In the genomic region with DNA sequence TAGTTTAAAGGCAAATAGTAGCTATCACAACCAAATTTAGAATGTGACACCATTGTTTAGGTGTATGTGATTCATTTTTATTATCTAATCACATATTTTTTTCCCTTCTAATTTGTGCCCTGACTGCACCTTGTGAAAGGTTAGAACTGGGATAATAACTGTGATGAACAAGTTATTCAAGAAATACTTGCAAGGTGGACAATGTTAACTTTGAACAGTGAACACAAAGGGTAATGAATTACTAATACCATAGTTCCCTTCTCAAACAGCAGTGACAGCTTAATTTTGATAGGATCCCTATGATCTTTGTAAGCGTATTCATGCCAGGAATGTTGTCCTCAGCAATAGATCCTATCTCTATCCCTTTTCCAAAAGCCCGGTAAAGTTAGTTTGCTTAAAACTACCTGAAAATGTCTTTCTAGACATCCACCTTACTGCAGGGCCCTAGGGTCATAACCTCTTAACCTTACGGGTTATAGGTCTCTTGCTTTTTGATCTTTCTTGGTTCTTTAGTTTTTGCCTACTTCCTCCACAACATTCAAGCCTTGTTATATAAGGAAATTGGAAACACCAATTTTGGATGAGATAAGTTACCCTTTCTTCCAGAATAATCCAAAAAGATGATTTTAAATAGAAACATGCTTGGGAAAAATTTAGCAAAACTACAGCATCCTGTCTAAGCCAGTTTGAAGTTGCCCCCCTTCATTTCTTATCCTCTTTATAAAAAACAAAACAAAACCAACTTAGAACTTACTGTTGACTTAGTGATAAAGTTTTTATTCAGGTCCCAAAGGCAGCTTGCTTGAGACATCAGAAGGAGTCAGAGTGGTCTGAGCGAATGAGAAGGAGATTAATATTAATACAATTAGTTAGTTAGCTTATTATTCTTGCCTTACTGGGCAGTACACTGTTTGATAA, we compare ENCODE assay signal across 27 cellular contexts.
DNase-seq lines count a peak whose midpoint lies in the region; ATAC-seq, FAIRE-seq and TF ChIP-seq lines count a peak whose summit lies in the region.
"Had no signal": no experiment of that assay in that cellular context is flagged by ENCODE, and none has a peak within 500 bp of the region (broad histone marks: within the 10 kb centered on the region; RNA-seq: fewer than 3 reads in every experiment).

No MANE protein-coding gene starts in this region.

- no peak overlapping the region for H3K4me3 Mint-ChIP-seq in activated T-cell treated with anti-CD3 and anti-CD28 coated beads, Interleukin-2, amount 50 U/mL, for 24 hours
- H3K4me3 Mint-ChIP-seq: natural killer cell treated with Interleukin-12 subunit alpha and Interleukin-12 subunit beta and Interleukin-15 and Interleukin-18, amount 100 ng/mL, for 72 hours had no signal

- no peaks in the 10 kb centered on the region for H3K4me1 Mint-ChIP-seq in activated T-cell treated with anti-CD3 and anti-CD28 coated beads, Interleukin-2, amount 50 U/mL, for 24 hours (ENCODE audit: low read depth)

- H3K27me3 ChIP-seq in ascending aorta (no peaks in the 10 kb centered on the region), thoracic aorta (replicated peaks; ENCODE audit: insufficient read depth) (no peaks in the 10 kb centered on the region)
- H3K27me3 ChIP-seq: dorsolateral prefrontal cortex, Peyer's patch had no signal

- peak; percentile 41 for FAIRE-seq in GM18507 (lab: Jason Lieb, UNC)
- peak; percentile 45 for FAIRE-seq in islet of Langerhans (lab: Jason Lieb, UNC)
- FAIRE-seq: GM12878 had no signal

- H3K27ac ChIP-seq in ascending aorta (peak overlapping the region; percentile 73 to 86), thoracic aorta (peak overlapping the region; percentile 81 to 88)
- H3K27ac ChIP-seq: HL-60, Peyer's patch had no signal

- H3K36me3 Mint-ChIP-seq in activated T-cell treated with anti-CD3 and anti-CD28 coated beads, Interleukin-2, amount 50 U/mL, for 24 hours (ENCODE audit: low read depth) = no peaks in the 10 kb centered on the region
- H3K36me3 Mint-ChIP-seq: natural killer cell treated with Interleukin-12 subunit alpha and Interleukin-12 subunit beta and Interleukin-15 and Interleukin-18, amount 100 ng/mL, for 72 hours had no signal

- H3K27me3 Mint-ChIP-seq in activated T-cell treated with anti-CD3 and anti-CD28 coated beads, Interleukin-2, amount 50 U/mL, for 24 hours = no peaks in the 10 kb centered on the region
- H3K27me3 Mint-ChIP-seq: natural killer cell treated with Interleukin-12 subunit alpha and Interleukin-12 subunit beta and Interleukin-15 and Interleukin-18, amount 100 ng/mL, for 72 hours had no signal

- H3K36me3 ChIP-seq in ascending aorta (no peaks in the 10 kb centered on the region), thoracic aorta (no peaks in the 10 kb centered on the region)
- H3K36me3 ChIP-seq: Peyer's patch had no signal

- H3K9me3 ChIP-seq in ascending aorta = no peaks in the 10 kb centered on the region
- H3K9me3 ChIP-seq in thoracic aorta = no peaks in the 10 kb centered on the region
- H3K9me3 ChIP-seq: Peyer's patch had no signal

- peak overlapping the region in 1 of 2 donors; percentile 46 for H3K4me3 ChIP-seq in ascending aorta
- peak overlapping the region; percentile 47 for H3K4me3 ChIP-seq in thoracic aorta
- H3K4me3 ChIP-seq: dorsolateral prefrontal cortex, GM12878, Peyer's patch had no signal

- intact Hi-C loops in ascending aorta (cut with DNase I) = loop anchor here (2.0 to 5.0 kb wide), 4 partner anchors 61 to 297 kb away; no protein-coding TSS in a partner anchor

- peaks cover 4 to 25% of the 10 kb centered on the region in 2 donors for H3K4me1 ChIP-seq in ascending aorta
- H3K4me1 ChIP-seq in thoracic aorta (ENCODE audit: control insufficient read depth in 1 of 2, low read depth in 2 of 2) = peaks cover 17 to 57% of the 10 kb centered on the region in 2 donors
- H3K4me1 ChIP-seq: Peyer's patch had no signal

- TF ChIP-seq CTCF in ascending aorta (IDR thresholded peaks at IDR 0.05) (no peak), thoracic aorta (IDR thresholded peaks at IDR 0.05) (no peak)

- H3K9me3 Mint-ChIP-seq in activated T-cell treated with anti-CD3 and anti-CD28 coated beads, Interleukin-2, amount 50 U/mL, for 24 hours = no peaks in the 10 kb centered on the region
- H3K9me3 Mint-ChIP-seq: natural killer cell treated with Interleukin-12 subunit alpha and Interleukin-12 subunit beta and Interleukin-15 and Interleukin-18, amount 100 ng/mL, for 72 hours had no signal

- DNase-seq in GM18507 (ENCODE audit: extremely low spot score, insufficient read length, low read depth) (no peak), ascending aorta (ENCODE audit: low spot score in 2 of 2) (no peak), thoracic aorta (ENCODE audit: low spot score) (no peak), dedifferentiated amniotic fluid mesenchymal stem cell (ENCODE audit: extremely low spot score) (no peak)
- no peak for DNase-seq in activated T-cell treated with anti-CD3 and anti-CD28 coated beads, Interleukin-2, amount 50 U/mL, for 24 hours
- DNase-seq: activated CD4-positive, alpha-beta T cell treated with anti-CD3 and anti-CD28 coated beads for 4 hours; activated naive CD4-positive, alpha-beta T cell treated with Interleukin-2 at 50 U/mL for 16 hours; activated T-cell treated with anti-CD3 and anti-CD28 coated beads, Interleukin-2, amount 50 U/mL, for 48 hours; amniotic stem cell; C1 segment of cervical spinal cord; Calu3; caudate nucleus; DND-41; dorsolateral prefrontal cortex; head of caudate nucleus; left colon; NCI-H187 treated with DMSO at 0.1 percent for 48 hours; NCI-H524 treated with DMSO at 0.1 percent for 48 hours; NK-92 treated with Interleukin-12 subunit alpha and Interleukin-12 subunit beta, amount 100 ng/mL, for 24 hours; Peyer's patch; T-helper 2 cell had no signal

- H3K27ac Mint-ChIP-seq in activated T-cell treated with anti-CD3 and anti-CD28 coated beads, Interleukin-2, amount 50 U/mL, for 24 hours = no peak overlapping the region
- H3K27ac Mint-ChIP-seq: natural killer cell treated with Interleukin-12 subunit alpha and Interleukin-12 subunit beta and Interleukin-15 and Interleukin-18, amount 100 ng/mL, for 72 hours had no signal

- ATAC-seq in thoracic aorta (ENCODE audit: insufficient number of reproducible peaks, low FRiP score, low read depth) (peak; percentile 14), HG02973 (IDR thresholded peaks at IDR 0.05; ENCODE audit: unreplicated experiment) (no peak)
- ATAC-seq: GM12878; left colon; natural killer cell treated with Interleukin-12 subunit alpha and Interleukin-12 subunit beta and Interleukin-15 and Interleukin-18, amount 100 ng/mL, for 72 hours; sciatic nerve had no signal
